ENCODE assay signal across 8 cellular contexts in genomic region chr13:40589285-40590109, GRCh38.
A peak's percentile ranks its signal among the peaks of the same experiment; 100 is the strongest.
DNase-seq lines count a peak whose midpoint lies in the region; ATAC-seq and TF ChIP-seq lines count a peak whose summit lies in the region.

No MANE protein-coding gene starts in this region.

- no peaks in the 10 kb centered on the region for H3K36me3 ChIP-seq in endodermal cell (ENCODE audit: control insufficient read depth, insufficient read depth, low read length)
- H3K36me3 ChIP-seq in mesodermal cell (ENCODE audit: control insufficient read depth, insufficient read depth, low read length), result no peaks in the 10 kb centered on the region

- no peaks in the 10 kb centered on the region for H3K36me3 Mint-ChIP-seq in endodermal cell (ENCODE audit: low read depth)

- H3K27ac ChIP-seq in endodermal cell (ENCODE audit: low read depth, low read length) (peak overlapping the region; percentile 9), mesodermal cell (ENCODE audit: low read depth, low read length, severe bottlenecking) (peak overlapping the region; percentile 83)

- peaks cover 67% of the 10 kb centered on the region for H3K4me1 Mint-ChIP-seq in endodermal cell

- no peak overlapping the region for H3K27ac Mint-ChIP-seq in endodermal cell

- H3K27me3 Mint-ChIP-seq in endodermal cell (ENCODE audit: insufficient read depth), result no peaks in the 10 kb centered on the region

- peak; percentile 60 for DNase-seq in AG20443 (ENCODE audit: low spot score)
- peak; percentile 28 for DNase-seq in RKO (ENCODE audit: low spot score)
- DNase-seq in endodermal cell, result no peak
- DNase-seq in NCI-H1048 (lab: John Stamatoyannopoulos, UW), result no peak
- DNase-seq in HuH-7.5 (ENCODE audit: low spot score), result no peak

- no peak overlapping the region for H3K4me3 ChIP-seq in endodermal cell (ENCODE audit: low read length)
- H3K4me3 ChIP-seq in mesodermal cell (ENCODE audit: extremely low read depth, insufficient read depth, low read length, poor library complexity, severe bottlenecking), result no peak overlapping the region

- H3K4me1 ChIP-seq in endodermal cell (ENCODE audit: control insufficient read depth, insufficient read depth, low read length), result peaks cover 26% of the 10 kb centered on the region
- peaks cover 18% of the 10 kb centered on the region for H3K4me1 ChIP-seq in mesodermal cell (ENCODE audit: control insufficient read depth, insufficient read depth, low read length, poor library complexity, severe bottlenecking)

- H3K9me3 ChIP-seq in endodermal cell (ENCODE audit: control insufficient read depth, low read length) (no peaks in the 10 kb centered on the region), mesodermal cell (ENCODE audit: control insufficient read depth, low read length) (no peaks in the 10 kb centered on the region)

- H3K4me3 Mint-ChIP-seq in endodermal cell, result no peak overlapping the region

- 80 to 93% methylated on average over 1 to 4 of the region's 4 CpGs for WGBS in endodermal cell (ENCODE audit: insufficient coverage in 1 of 2, insufficient read length in 1 of 2), 2 experiments
- WGBS in mesodermal cell (ENCODE audit: insufficient coverage in 2 of 2), 2 experiments, result no CpG with 5 or more reads among the region's 4 CpGs

- peak; percentile 84 for ATAC-seq in GM18868 (IDR thresholded peaks at IDR 0.05; ENCODE audit: unreplicated experiment)
- ATAC-seq in HG03064 (IDR thresholded peaks at IDR 0.05; ENCODE audit: low read depth, unreplicated experiment), result peak; percentile 88

- H3K9me3 Mint-ChIP-seq in endodermal cell, result no peaks in the 10 kb centered on the region

- TF ChIP-seq CTCF in endodermal cell (conservative IDR thresholded peaks at IDR 0.05), result no peak

- H3K9ac ChIP-seq in endodermal cell (ENCODE audit: extremely low read depth, low read length, poor library complexity, severe bottlenecking), result no peak overlapping the region

- no peaks in the 10 kb centered on the region for H3K27me3 ChIP-seq in endodermal cell (ENCODE audit: control insufficient read depth, insufficient read depth, low read length, poor library complexity, severe bottlenecking)

Comparison
In these comparisons a context has a peak if more than half of its experiments do, and no peak if none do; other contexts are left out.
1. DNase-seq: peak in AG20443 (single experiment) and RKO (single experiment); none in endodermal cell (single experiment), NCI-H1048 (single experiment) and HuH-7.5 (single experiment).